Comparison of ENCODE assay signal across 8 cellular contexts in the genomic region with DNA sequence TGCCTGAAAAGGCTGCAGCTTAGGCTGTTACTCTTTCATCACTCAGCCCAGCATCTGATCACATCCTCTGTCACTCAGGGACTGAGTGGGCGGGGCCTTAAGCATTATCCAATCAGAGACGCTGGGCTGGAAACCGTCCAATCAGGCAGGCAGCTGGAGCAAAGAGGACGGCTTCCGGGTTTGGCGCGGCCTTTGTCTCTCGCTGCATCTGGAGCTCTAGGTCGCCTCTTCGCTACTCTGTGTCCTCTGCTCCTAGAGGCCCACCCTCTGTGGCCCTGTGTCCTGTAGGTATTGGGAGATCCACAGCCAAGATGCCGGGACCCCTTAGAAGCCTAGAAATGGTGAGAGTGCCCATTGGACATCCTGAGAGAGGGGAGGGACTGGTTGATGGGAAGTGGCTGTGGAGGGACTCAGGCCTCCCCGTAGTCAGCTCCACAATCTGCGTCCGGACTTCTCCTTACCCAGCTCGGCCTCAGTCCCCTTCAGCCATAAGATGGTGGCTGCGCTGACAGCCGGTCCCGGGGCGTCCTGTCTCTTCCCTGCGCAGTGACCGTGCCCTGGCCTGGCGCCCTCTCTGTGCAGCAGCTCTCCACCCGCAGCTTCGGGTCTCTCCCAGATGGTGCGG. TPM values are rescaled to one million over a fixed set of nuclear protein-coding genes. Genes with fewer than 3 reads are reported as not detected.
A peak's percentile ranks its signal among the peaks of the same experiment; 100 is the strongest.
DNase-seq lines count a peak whose midpoint lies in the region; ATAC-seq, FAIRE-seq and TF ChIP-seq lines count a peak whose summit lies in the region.

A gene (plus strand): TSS at position 195 of the 625 bp plus-strand sequence. CDS start 117 bp downstream, at position 312.

- H3K9me3 ChIP-seq in astrocyte (ENCODE audit: insufficient read depth, low read depth, low read length) (no peaks in the 10 kb centered on the region), hepatocyte (ENCODE audit: low read depth) (no peaks in the 10 kb centered on the region)

- H2AFZ ChIP-seq in ACC112 (ENCODE audit: low read length, unreplicated experiment) (peak within 1 kb of the TSS; percentile 70), astrocyte (ENCODE audit: low read depth, low read length) (peak within 1 kb of the TSS; percentile 97), hepatocyte (peak within 1 kb of the TSS; percentile 47)

- H3K36me3 ChIP-seq in ACC112 (ENCODE audit: insufficient read depth, low read length) = peaks cover 9% of the 10 kb centered on the region
- peaks cover 11% of the 10 kb centered on the region for H3K36me3 ChIP-seq in astrocyte (ENCODE audit: insufficient read depth, low read length)
- H3K36me3 ChIP-seq in hepatocyte (replicated peaks; ENCODE audit: insufficient read depth, low read depth) = no peaks in the 10 kb centered on the region
- H3K36me3 ChIP-seq in urinary bladder (ENCODE audit: insufficient read depth) = no peaks in the 10 kb centered on the region

- peak; percentile 63 for ATAC-seq in HG03520 (IDR thresholded peaks at IDR 0.05; ENCODE audit: unreplicated experiment)

- peak within 1 kb of the TSS; percentile 90 for H3K9ac ChIP-seq in astrocyte (ENCODE audit: low read length)

- no peaks in the 10 kb centered on the region for H3K27me3 Mint-ChIP-seq in astrocyte (ENCODE audit: low read depth, unreplicated experiment)

- H4K20me1 ChIP-seq in astrocyte (ENCODE audit: insufficient read depth, low read length) = no peaks in the 10 kb centered on the region
- H4K20me1 ChIP-seq in hepatocyte (ENCODE audit: insufficient read depth, poor library complexity, severe bottlenecking) = no peaks in the 10 kb centered on the region

- peaks cover 15% of the 10 kb centered on the region for H3K9me3 Mint-ChIP-seq in astrocyte (ENCODE audit: unreplicated experiment)

- peak; percentile 76 for FAIRE-seq in astrocyte (lab: Jason Lieb, UNC)

- DNase-seq in T-helper 1 cell (peak; percentile 79 to 93 (median 88)), astrocyte (ENCODE audit: low read depth) (peak; percentile 89), hepatocyte (ENCODE audit: low spot score) (peak; percentile 98), pulmonary artery endothelial cell (ENCODE audit: low read depth, low spot score) (peak; percentile 77)

- H3K4me1 Mint-ChIP-seq in astrocyte (ENCODE audit: low read depth, unreplicated experiment) = no peaks in the 10 kb centered on the region

- no peaks in the 10 kb centered on the region for H3K4me1 ChIP-seq in ACC112 (ENCODE audit: control insufficient read depth, insufficient read depth, low read length, unreplicated experiment)
- H3K4me1 ChIP-seq in astrocyte (ENCODE audit: insufficient read depth, low read length) = no peaks in the 10 kb centered on the region
- peaks cover 8% of the 10 kb centered on the region for H3K4me1 ChIP-seq in hepatocyte (ENCODE audit: insufficient read depth)
- H3K4me1 ChIP-seq in urinary bladder (ENCODE audit: insufficient read depth) = no peaks in the 10 kb centered on the region

- TF ChIP-seq CTCF in astrocyte (IDR thresholded peaks at IDR 0.05; ENCODE audit: insufficient read depth, low read depth, low read length) (no peak), hepatocyte (IDR thresholded peaks at IDR 0.05; ENCODE audit: poor library complexity) (no peak)

- 2% methylated on average over 25 of the region's 25 CpGs for WGBS in hepatocyte (ENCODE audit: low lambda C conversion rate, missing lambda C conversion rate)
- under 1% methylated on average over 25 of the region's 25 CpGs for WGBS in urinary bladder

- no peaks in the 10 kb centered on the region for H3K9me2 ChIP-seq in hepatocyte (replicated peaks; ENCODE audit: insufficient read depth)

- peak within 1 kb of the TSS; percentile 88 for H3K4me3 ChIP-seq in ACC112 (ENCODE audit: low read depth, low read length)
- H3K4me3 ChIP-seq in astrocyte (ENCODE audit: insufficient read depth, low read depth, low read length) = peak within 1 kb of the TSS; percentile 93
- peak within 1 kb of the TSS; percentile 65 for H3K4me3 ChIP-seq in hepatocyte
- peak within 1 kb of the TSS; percentile 71 for H3K4me3 ChIP-seq in urinary bladder (ENCODE audit: low read depth, low read length)

- H3K4me2 ChIP-seq in astrocyte (ENCODE audit: low read length) (peak within 1 kb of the TSS; percentile 93), hepatocyte (peak within 1 kb of the TSS; percentile 80)

- H3K79me2 ChIP-seq in ACC112 (ENCODE audit: control insufficient read depth, insufficient read depth, low read length, unreplicated experiment) (peaks cover 21% of the 10 kb centered on the region), astrocyte (ENCODE audit: insufficient read depth, low read length) (peaks cover 34% of the 10 kb centered on the region), hepatocyte (peaks cover 42% of the 10 kb centered on the region)

- H3K27me3 ChIP-seq in ACC112 (ENCODE audit: insufficient read depth, low read length) (no peaks in the 10 kb centered on the region), astrocyte (ENCODE audit: insufficient read depth, low read length) (no peaks in the 10 kb centered on the region), hepatocyte (no peaks in the 10 kb centered on the region)

- peak within 1 kb of the TSS; percentile 99 for H3K4me3 Mint-ChIP-seq in astrocyte (ENCODE audit: unreplicated experiment)

- H3K27ac Mint-ChIP-seq in astrocyte (ENCODE audit: unreplicated experiment) = peak within 1 kb of the TSS; percentile 97

- peak within 1 kb of the TSS; percentile 82 for H3K27ac ChIP-seq in ACC112 (ENCODE audit: low read depth, low read length)
- H3K27ac ChIP-seq in astrocyte (ENCODE audit: low read depth, low read length) = peak within 1 kb of the TSS; percentile 75
- H3K27ac ChIP-seq in hepatocyte = peak within 1 kb of the TSS; percentile 83
- H3K27ac ChIP-seq in urinary bladder (ENCODE audit: low read depth) = peak within 1 kb of the TSS; percentile 80

- peak; percentile 67 for TF ChIP-seq POLR2A in GM19193 (IDR thresholded peaks at IDR 0.05; ENCODE audit: extremely low read depth, insufficient read depth, insufficient read length)

- peaks cover 17% of the 10 kb centered on the region for H3K36me3 Mint-ChIP-seq in astrocyte (ENCODE audit: low read depth, unreplicated experiment)

RNA-seq across cellular contexts. Expression of the gene that starts here (rescaled TPM):
- total RNA-seq in astrocyte (4.7 and 7.0 TPM in 2 replicates), hepatocyte (14.7 and 15.8 TPM in 2 replicates), pulmonary artery endothelial cell (3.9 and 8.3 TPM in 2 replicates), urinary bladder (23.4 TPM)
- polyA plus RNA-seq in hepatocyte (1.3 and 1.8 TPM in 2 replicates), urinary bladder (5.1 TPM)

Comparison
In these comparisons a context has a peak if more than half of its experiments do, and no peak if none do; other contexts are left out.
1. Peak in every context shown above with its lines: DNase-seq, ATAC-seq, H3K4me3 ChIP-seq and H3K27ac ChIP-seq.
2. H2AFZ ChIP-seq: peak in every context shown above with its lines; median percentile 97 in astrocyte; 70 in ACC112; 47 in hepatocyte.